ENCODE assay signal across 19 cellular contexts in the genomic region with DNA sequence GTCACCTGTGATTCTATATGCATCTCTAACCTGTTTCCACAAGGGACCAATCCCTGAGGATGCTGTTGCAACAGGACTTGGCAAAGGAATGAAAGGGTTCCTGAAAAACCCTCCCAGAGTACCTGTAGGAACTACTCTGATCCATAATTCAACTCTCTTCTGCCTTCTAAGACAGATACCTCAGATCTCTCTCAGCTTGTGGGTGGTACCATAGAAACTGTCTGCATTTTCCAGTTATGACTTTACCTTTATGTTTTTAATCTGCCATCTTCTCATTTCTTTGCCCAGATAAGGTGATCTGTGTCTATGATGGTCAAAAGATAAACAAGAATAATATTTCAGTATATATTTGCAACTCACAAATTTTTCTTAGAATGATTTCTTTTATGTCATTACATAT.
DNase-seq lines count a peak whose midpoint lies in the region; ATAC-seq, FAIRE-seq and TF ChIP-seq lines count a peak whose summit lies in the region.
"Had no signal": no experiment of that assay in that cellular context is flagged by ENCODE, and none has a peak within 500 bp of the region (broad histone marks: within the 10 kb centered on the region; RNA-seq: fewer than 3 reads in every experiment).

No MANE protein-coding gene starts in this region.

- CTCF ChIA-PET in activated CD8-positive, alpha-beta memory T cell treated with anti-CD3 and anti-CD28 coated beads, Interleukin-2, amount 10 ng/mL, durations not matched to agents 7 days and 5 days (lab: Charles Lee): interaction anchor here (0.6 to 1.5 kb wide), 2 partner anchors 23 to 188 kb away, joined by 3 read pairs; no protein-coding TSS in a partner anchor

- peaks cover 25% of the 10 kb centered on the region for H3K36me3 ChIP-seq in upper lobe of right lung

- no peaks in the 10 kb centered on the region for H3K27me3 ChIP-seq in upper lobe of right lung

- TF ChIP-seq CTCF in upper lobe of right lung (IDR thresholded peaks at IDR 0.05): no peak

- H3K27ac ChIP-seq in upper lobe of right lung: no peak overlapping the region
- H3K27ac ChIP-seq: GM23248 had no signal

- H3K27me3 Mint-ChIP-seq in activated CD8-positive, alpha-beta memory T cell treated with anti-CD3 and anti-CD28 coated beads, Interleukin-2, amount 10 ng/mL, durations not matched to agents 7 days and 5 days: no peaks in the 10 kb centered on the region
- no peaks in the 10 kb centered on the region for H3K27me3 Mint-ChIP-seq in activated naive CD8-positive, alpha-beta T cell
- H3K27me3 Mint-ChIP-seq in activated naive CD8-positive, alpha-beta T cell treated with anti-CD3 and anti-CD28 coated beads, Interleukin-2, amount 50 U/mL, for 24 hours: no peaks in the 10 kb centered on the region
- H3K27me3 Mint-ChIP-seq: B cell; CD8-positive, alpha-beta memory T cell had no signal

- no peak overlapping the region for H3K4me3 Mint-ChIP-seq in activated CD8-positive, alpha-beta memory T cell treated with anti-CD3 and anti-CD28 coated beads, Interleukin-2, amount 10 ng/mL, durations not matched to agents 7 days and 5 days
- H3K4me3 Mint-ChIP-seq in activated naive CD8-positive, alpha-beta T cell: no peak overlapping the region
- H3K4me3 Mint-ChIP-seq in activated naive CD8-positive, alpha-beta T cell treated with anti-CD3 and anti-CD28 coated beads, Interleukin-2, amount 50 U/mL, for 24 hours: no peak overlapping the region
- no peak overlapping the region for H3K4me3 Mint-ChIP-seq in stimulated activated effector memory CD8-positive, alpha-beta T cell treated with anti-CD3 and anti-CD28 coated beads, Interleukin-12 subunit alpha, Interleukin-12 subunit beta, amount 100 ng/mL, for 72 hours
- H3K4me3 Mint-ChIP-seq: B cell; CD8-positive, alpha-beta memory T cell had no signal

- no peak overlapping the region for H3K4me3 ChIP-seq in upper lobe of right lung
- H3K4me3 ChIP-seq: GM23248 had no signal

- peak; percentile 22 for FAIRE-seq in TTC549 (lab: Jason Lieb, UNC)
- FAIRE-seq: H54, HepG2, HTR-8/SVneo had no signal

- H3K36me3 Mint-ChIP-seq in activated CD8-positive, alpha-beta memory T cell treated with anti-CD3 and anti-CD28 coated beads, Interleukin-2, amount 10 ng/mL, durations not matched to agents 7 days and 5 days: peaks cover 4% of the 10 kb centered on the region
- no peaks in the 10 kb centered on the region for H3K36me3 Mint-ChIP-seq in activated naive CD8-positive, alpha-beta T cell
- peaks cover 4% of the 10 kb centered on the region for H3K36me3 Mint-ChIP-seq in activated naive CD8-positive, alpha-beta T cell treated with anti-CD3 and anti-CD28 coated beads, Interleukin-2, amount 50 U/mL, for 24 hours (ENCODE audit: low read depth)
- peaks cover 28% of the 10 kb centered on the region for H3K36me3 Mint-ChIP-seq in stimulated activated effector memory CD8-positive, alpha-beta T cell treated with anti-CD3 and anti-CD28 coated beads, Interleukin-12 subunit alpha, Interleukin-12 subunit beta, amount 100 ng/mL, for 72 hours

- H3K4me1 Mint-ChIP-seq in activated CD8-positive, alpha-beta memory T cell treated with anti-CD3 and anti-CD28 coated beads, Interleukin-2, amount 10 ng/mL, durations not matched to agents 7 days and 5 days: peaks cover 10% of the 10 kb centered on the region
- H3K4me1 Mint-ChIP-seq in activated naive CD8-positive, alpha-beta T cell (ENCODE audit: low read depth): peaks cover 15% of the 10 kb centered on the region
- peaks cover 12% of the 10 kb centered on the region for H3K4me1 Mint-ChIP-seq in activated naive CD8-positive, alpha-beta T cell treated with anti-CD3 and anti-CD28 coated beads, Interleukin-2, amount 50 U/mL, for 24 hours
- peaks cover 8% of the 10 kb centered on the region for H3K4me1 Mint-ChIP-seq in stimulated activated effector memory CD8-positive, alpha-beta T cell treated with anti-CD3 and anti-CD28 coated beads, Interleukin-12 subunit alpha, Interleukin-12 subunit beta, amount 100 ng/mL, for 72 hours
- H3K4me1 Mint-ChIP-seq: B cell had no signal

- no peaks in the 10 kb centered on the region for H3K4me1 ChIP-seq in upper lobe of right lung
- H3K4me1 ChIP-seq: Caco-2 had no signal

- H3K9me3 ChIP-seq in upper lobe of right lung: no peaks in the 10 kb centered on the region
- H3K9me3 ChIP-seq: Caco-2 had no signal

- H3K9me3 Mint-ChIP-seq in activated CD8-positive, alpha-beta memory T cell treated with anti-CD3 and anti-CD28 coated beads, Interleukin-2, amount 10 ng/mL, durations not matched to agents 7 days and 5 days (ENCODE audit: low read depth): no peaks in the 10 kb centered on the region
- no peaks in the 10 kb centered on the region for H3K9me3 Mint-ChIP-seq in activated naive CD8-positive, alpha-beta T cell (ENCODE audit: low read depth)
- no peaks in the 10 kb centered on the region for H3K9me3 Mint-ChIP-seq in activated naive CD8-positive, alpha-beta T cell treated with anti-CD3 and anti-CD28 coated beads, Interleukin-2, amount 50 U/mL, for 24 hours
- no peaks in the 10 kb centered on the region for H3K9me3 Mint-ChIP-seq in stimulated activated effector memory CD8-positive, alpha-beta T cell treated with anti-CD3 and anti-CD28 coated beads, Interleukin-12 subunit alpha, Interleukin-12 subunit beta, amount 100 ng/mL, for 72 hours
- H3K9me3 Mint-ChIP-seq: CD8-positive, alpha-beta memory T cell had no signal

- intact Hi-C loops in upper lobe of right lung (cut with DNase I): no loop called here

- no peak for DNase-seq in activated CD8-positive, alpha-beta memory T cell treated with anti-CD3 and anti-CD28 coated beads, Interleukin-2, amount 10 ng/mL, durations not matched to agents 7 days and 5 days
- DNase-seq in activated CD8-positive, alpha-beta memory T cell treated with anti-CD3 and anti-CD28 coated beads, Interleukin-2, amount 50 U/mL, for 48 hours: no peak
- no peak for DNase-seq in activated naive CD8-positive, alpha-beta T cell treated with anti-CD3 and anti-CD28 coated beads, Interleukin-2, amount 50 U/mL, for 24 hours
- DNase-seq in stimulated activated effector memory CD8-positive, alpha-beta T cell treated with anti-CD3 and anti-CD28 coated beads, Interleukin-12 subunit alpha, Interleukin-12 subunit beta, amount 100 ng/mL, for 72 hours (ENCODE audit: low spot score in 2 of 2): no peak
- DNase-seq in EL: no peak
- DNase-seq in upper lobe of right lung: no peak
- DNase-seq: C1 segment of cervical spinal cord; Caco-2; CD8-positive, alpha-beta memory T cell; DND-41; GF-D8; GM23248 had no signal

- ATAC-seq in activated CD8-positive, alpha-beta memory T cell treated with anti-CD3 and anti-CD28 coated beads, Interleukin-2, amount 10 ng/mL, durations not matched to agents 7 days and 5 days: peak; percentile 39
- ATAC-seq in activated naive CD8-positive, alpha-beta T cell treated with anti-CD3 and anti-CD28 coated beads, Interleukin-2, amount 50 U/mL, for 24 hours: no peak
- ATAC-seq in stimulated activated effector memory CD8-positive, alpha-beta T cell treated with anti-CD3 and anti-CD28 coated beads, Interleukin-12 subunit alpha, Interleukin-12 subunit beta, amount 100 ng/mL, for 72 hours: peak; percentile 88
- ATAC-seq in upper lobe of right lung: no peak
- ATAC-seq: HCT116, HepG2 had no signal

- no peak overlapping the region for H3K27ac Mint-ChIP-seq in activated CD8-positive, alpha-beta memory T cell treated with anti-CD3 and anti-CD28 coated beads, Interleukin-2, amount 10 ng/mL, durations not matched to agents 7 days and 5 days
- H3K27ac Mint-ChIP-seq in activated naive CD8-positive, alpha-beta T cell: peak overlapping the region; percentile 66
- no peak overlapping the region for H3K27ac Mint-ChIP-seq in activated naive CD8-positive, alpha-beta T cell treated with anti-CD3 and anti-CD28 coated beads, Interleukin-2, amount 50 U/mL, for 24 hours
- H3K27ac Mint-ChIP-seq in stimulated activated effector memory CD8-positive, alpha-beta T cell treated with anti-CD3 and anti-CD28 coated beads, Interleukin-12 subunit alpha, Interleukin-12 subunit beta, amount 100 ng/mL, for 72 hours: peak overlapping the region; percentile 55
- H3K27ac Mint-ChIP-seq: B cell had no signal

Comparison
In these comparisons a context has a peak if more than half of its experiments do, and no peak if none do; other contexts are left out.
1. H3K27ac Mint-ChIP-seq: peak in activated naive CD8-positive, alpha-beta T cell (single experiment) and stimulated activated effector memory CD8-positive, alpha-beta T cell treated with anti-CD3 and anti-CD28 coated beads, Interleukin-12 subunit alpha, Interleukin-12 subunit beta, amount 100 ng/mL, for 72 hours (single experiment); none in activated CD8-positive, alpha-beta memory T cell treated with anti-CD3 and anti-CD28 coated beads, Interleukin-2, amount 10 ng/mL, durations not matched to agents 7 days and 5 days (single experiment) and activated naive CD8-positive, alpha-beta T cell treated with anti-CD3 and anti-CD28 coated beads, Interleukin-2, amount 50 U/mL, for 24 hours (single experiment).
2. ATAC-seq: peak in activated CD8-positive, alpha-beta memory T cell treated with anti-CD3 and anti-CD28 coated beads, Interleukin-2, amount 10 ng/mL, durations not matched to agents 7 days and 5 days (single experiment) and stimulated activated effector memory CD8-positive, alpha-beta T cell treated with anti-CD3 and anti-CD28 coated beads, Interleukin-12 subunit alpha, Interleukin-12 subunit beta, amount 100 ng/mL, for 72 hours (single experiment); none in activated naive CD8-positive, alpha-beta T cell treated with anti-CD3 and anti-CD28 coated beads, Interleukin-2, amount 50 U/mL, for 24 hours (single experiment) and upper lobe of right lung (single experiment).